In the genomic region with DNA sequence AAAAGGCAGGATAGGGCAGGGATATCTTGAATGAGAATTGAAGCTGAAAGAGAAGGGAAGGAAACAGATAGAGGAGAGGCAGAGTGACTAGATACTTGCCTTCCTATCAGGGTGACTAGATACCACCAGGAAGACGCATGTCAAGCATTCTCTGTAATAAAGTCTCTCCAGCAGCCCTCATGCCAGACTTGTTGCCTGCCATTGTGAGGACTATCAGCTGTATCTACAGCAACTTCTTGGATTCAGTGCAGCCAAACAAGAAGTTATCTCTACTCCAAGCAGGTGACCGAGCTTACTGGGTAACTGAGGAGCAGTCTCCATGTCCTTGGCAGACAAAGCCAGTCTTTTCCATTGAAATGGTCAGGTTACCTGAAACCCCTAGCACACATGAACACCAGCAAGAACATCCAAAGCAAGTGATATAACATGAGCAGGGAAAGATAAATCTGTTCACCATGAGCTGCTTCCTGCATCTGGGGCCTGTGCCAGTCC, we compare ENCODE assay signal across 1 cellular context.
TF ChIP-seq lines count a peak whose summit lies in the region.

No MANE protein-coding gene starts in this region.

TF ChIP-seq in SK-N-SH, 30 proteins besides CTCF, POLR2A, EP300 and RAD21 (continued from another document):
- TF ChIP-seq RXRA (IDR thresholded peaks at IDR 0.05; ENCODE audit: borderline replicate concordance, low read depth) (no peak), FOSL2 (IDR thresholded peaks at IDR 0.05; ENCODE audit: borderline replicate concordance, low read depth) (no peak), ZBTB33 (IDR thresholded peaks at IDR 0.05; ENCODE audit: borderline replicate concordance, low read depth) (no peak), ELF1 (IDR thresholded peaks at IDR 0.05) (no peak), RFX5 (IDR thresholded peaks at IDR 0.05; ENCODE audit: low read length) (no peak), RCOR1 (IDR thresholded peaks at IDR 0.05; ENCODE audit: low read length) (no peak), EZH2phosphoT487 (IDR thresholded peaks at IDR 0.05; ENCODE audit: borderline replicate concordance, low read depth) (no peak), CHD2 (IDR thresholded peaks at IDR 0.05; ENCODE audit: low read length, partially characterized antibody) (no peak), GABPA (IDR thresholded peaks at IDR 0.05; ENCODE audit: low read depth) (no peak), MEF2A (IDR thresholded peaks at IDR 0.05; ENCODE audit: borderline replicate concordance, low read depth) (no peak)
